ENCODE assay signal across 8 cellular contexts in the genomic region with DNA sequence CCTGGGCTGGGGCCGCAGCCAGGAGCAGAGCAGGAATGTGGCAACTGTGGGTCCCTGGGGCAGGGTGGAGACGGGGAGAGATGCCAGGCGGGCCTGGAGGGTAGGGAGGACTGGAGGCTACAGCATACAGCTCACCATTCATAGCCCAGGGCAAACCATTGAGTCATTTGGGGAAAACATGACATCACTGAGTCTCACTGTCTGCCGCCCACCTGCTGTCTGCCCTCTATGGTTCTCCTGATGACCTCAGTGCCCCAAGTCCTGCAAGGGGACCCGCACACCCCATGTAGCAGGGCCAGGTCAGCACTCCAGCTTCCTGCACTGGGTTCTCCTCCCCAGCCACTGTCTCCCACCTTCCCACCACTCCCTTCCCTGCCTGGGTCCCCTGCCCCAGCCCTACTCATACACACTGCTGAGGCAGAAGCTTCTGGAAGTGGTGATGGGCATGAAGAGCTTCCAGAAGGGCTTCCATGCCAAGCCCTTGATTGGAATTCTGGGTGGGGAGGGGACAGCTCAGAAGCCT. TPM values are rescaled to one million over a fixed set of nuclear protein-coding genes. Genes with fewer than 3 reads are reported as not detected.
DNase-seq lines count a peak whose midpoint lies in the region; ATAC-seq, FAIRE-seq and TF ChIP-seq lines count a peak whose summit lies in the region.

No MANE protein-coding gene starts in this region.

- ATAC-seq in GM21529 (IDR thresholded peaks at IDR 0.05; ENCODE audit: unreplicated experiment) (peak; percentile 64), PC-3 (peak; percentile 11)
- no peak for ATAC-seq in CD4-positive, alpha-beta T cell (ENCODE audit: poor library complexity)

- dilution Hi-C loops in endothelial cell of umbilical vein (cut with MboI; ENCODE audit: extremely low pct_ligation_motif_present, low sequenced_read_pairs), result no loop called here

- no peaks in the 10 kb centered on the region for H3K9me2 ChIP-seq in PC-3 (replicated peaks; ENCODE audit: low read length)

- H3K27ac ChIP-seq in PC-3 (ENCODE audit: low read length), result peak overlapping the region; percentile 89
- peak overlapping the region; percentile 16 for H3K27ac ChIP-seq in endothelial cell of umbilical vein (ENCODE audit: insufficient read depth, low read depth, low read length)
- no peak overlapping the region for H3K27ac ChIP-seq in CD4-positive, alpha-beta T cell (ENCODE audit: low read depth, low read length)

- H3K9me3 ChIP-seq in PC-3 (ENCODE audit: low read length) (no peaks in the 10 kb centered on the region), endothelial cell of umbilical vein (replicated peaks; ENCODE audit: control insufficient read depth, insufficient read depth, low read length) (no peaks in the 10 kb centered on the region)
- no peaks in the 10 kb centered on the region for H3K9me3 ChIP-seq in CD4-positive, alpha-beta T cell (ENCODE audit: control insufficient read depth, low read length)

- no peaks in the 10 kb centered on the region for H3K27me3 Mint-ChIP-seq in CD4-positive, alpha-beta T cell

- H2AFZ ChIP-seq in PC-3 (ENCODE audit: low read length) (no peak overlapping the region), endothelial cell of umbilical vein (ENCODE audit: low read depth, low read length) (no peak overlapping the region)

- H3K9ac ChIP-seq in PC-3 (ENCODE audit: low read length) (no peak overlapping the region), endothelial cell of umbilical vein (replicated peaks; ENCODE audit: extremely low read depth, insufficient read depth, low read length) (no peak overlapping the region)

- no peaks in the 10 kb centered on the region for H3K36me3 Mint-ChIP-seq in CD4-positive, alpha-beta T cell (ENCODE audit: low read depth)

- no peaks in the 10 kb centered on the region for H3K27me3 ChIP-seq in PC-3 (ENCODE audit: low read length)
- H3K27me3 ChIP-seq in endothelial cell of umbilical vein (ENCODE audit: control insufficient read depth in 2 of 2, insufficient read depth in 2 of 2, low read length in 2 of 2), result no peaks in the 10 kb centered on the region
- no peaks in the 10 kb centered on the region for H3K27me3 ChIP-seq in CD4-positive, alpha-beta T cell (ENCODE audit: control insufficient read depth, insufficient read depth, low read length)

- peak; percentile 55 for FAIRE-seq in endothelial cell of umbilical vein (lab: Jason Lieb, UNC)

- H3K4me3 ChIP-seq in PC-3 (ENCODE audit: low read length) (no peak overlapping the region), endothelial cell of umbilical vein (replicated peaks in 1 of 3; ENCODE audit: insufficient read depth in 1 of 3, low read depth in 1 of 3, low read length in 3 of 3) (no peak overlapping the region)

- H4K20me1 ChIP-seq in PC-3 (ENCODE audit: low read length) (no peaks in the 10 kb centered on the region), endothelial cell of umbilical vein (replicated peaks; ENCODE audit: control insufficient read depth, extremely low read depth, insufficient read depth, low read length) (no peaks in the 10 kb centered on the region)

- H3K79me2 ChIP-seq in PC-3 (ENCODE audit: low read length), result peaks cover 83% of the 10 kb centered on the region
- H3K79me2 ChIP-seq in endothelial cell of umbilical vein (ENCODE audit: control insufficient read depth, insufficient read depth, low read length), result peaks cover 13% of the 10 kb centered on the region

- intact Hi-C loops in PC-3 (cut with micrococcal nuclease) (loop anchor here (5.0 kb wide), 1 partner anchor 53 kb away; no protein-coding TSS in a partner anchor), endothelial cell of umbilical vein (cut with micrococcal nuclease) (loop anchor here (5.0 kb wide), 1 partner anchor 358 kb away; no protein-coding TSS in a partner anchor)
- intact Hi-C loops in CD4-positive, alpha-beta T cell (cut with DNase I, micrococcal nuclease), result no loop called here

- no peak for TF ChIP-seq POLR2A in endothelial cell of umbilical vein (IDR thresholded peaks at IDR 0.05; ENCODE audit: low read depth, low read length)

- no peak overlapping the region for H3K27ac Mint-ChIP-seq in CD4-positive, alpha-beta T cell

- no peaks in the 10 kb centered on the region for H3K4me1 Mint-ChIP-seq in CD4-positive, alpha-beta T cell (ENCODE audit: low read depth)

- TF ChIP-seq CTCF in PC-3 (conservative IDR thresholded peaks at IDR 0.05; ENCODE audit: low read depth, low read length), result no peak
- no peak for TF ChIP-seq CTCF in endothelial cell of umbilical vein (IDR thresholded peaks at IDR 0.05; ENCODE audit: extremely low read depth in 1 of 2, insufficient read depth in 1 of 2, low read depth in 1 of 2, low read length in 2 of 2)
- no peak for TF ChIP-seq CTCF in CD4-positive, alpha-beta T cell (IDR thresholded peaks at IDR 0.05)

- no peaks in the 10 kb centered on the region for H3K9me3 Mint-ChIP-seq in CD4-positive, alpha-beta T cell

- H3K4me1 ChIP-seq in PC-3 (ENCODE audit: insufficient read depth, low read length) (peaks cover 76% of the 10 kb centered on the region), endothelial cell of umbilical vein (ENCODE audit: control insufficient read depth, extremely low read depth, insufficient read depth, low read length) (peaks cover 44% of the 10 kb centered on the region)

- BruUV-seq in PC-3 (replicated peaks; lab: Mats Ljungman, UMichigan) (no TSS peak), endothelial cell of umbilical vein (replicated peaks; lab: Mats Ljungman, UMichigan) (no TSS peak)

- CTCF ChIA-PET in PC-3 (lab: Charles Lee) (interaction anchor here (1.1 to 1.7 kb wide), 2 partner anchors 17 to 78 kb away, joined by 3 read pairs; no protein-coding TSS in a partner anchor), endothelial cell of umbilical vein (lab: Charles Lee) (interaction anchor here (1.3 to 7.2 kb wide), 4 partner anchors 11 to 78 kb away, joined by 3 to 57 read pairs (median 32); a partner anchor contains a TSS)
- CTCF ChIA-PET in CD4-positive, alpha-beta T cell (lab: Charles Lee), result no interaction called here

- H3K4me2 ChIP-seq in PC-3 (ENCODE audit: low read length) (peak overlapping the region; percentile 71), endothelial cell of umbilical vein (ENCODE audit: insufficient read depth, low read length) (no peak overlapping the region)

- POLR2A ChIA-PET in PC-3 (lab: Charles Lee; ENCODE audit: unreplicated experiment), result interaction anchor here (0.6 kb wide), 1 partner anchor 20 kb away, joined by 3 read pairs; no protein-coding TSS in a partner anchor
- POLR2A ChIA-PET in endothelial cell of umbilical vein (lab: Charles Lee), result no interaction called here
- POLR2A ChIA-PET in CD4-positive, alpha-beta T cell (lab: Charles Lee), result no interaction called here

- peaks cover 6% of the 10 kb centered on the region for H3F3A ChIP-seq in PC-3 (ENCODE audit: low read length, unreplicated experiment)

- DNase-seq in PC-3, result peak; percentile 73
- DNase-seq in endothelial cell of umbilical vein (ENCODE audit: low read depth, low spot score), result peak; percentile 45
- DNase-seq in stimulated activated CD4-positive, alpha-beta T cell treated with anti-CD3 and anti-CD28 coated beads, Interleukin-12 subunit alpha, Interleukin-12 subunit beta, amount 100 ng/mL, for 4 hours, result peak; percentile 31
- DNase-seq in cerebellar cortex (ENCODE audit: low spot score), result no peak
- DNase-seq in NCI-H2029 (lab: John Stamatoyannopoulos, UW), result no peak
- no peak for DNase-seq in GF-D8 (lab: John Stamatoyannopoulos, UW)
- no peak for DNase-seq in CD4-positive, alpha-beta T cell

- no peaks in the 10 kb centered on the region for H3K36me3 ChIP-seq in PC-3 (ENCODE audit: low read depth, low read length)
- no peaks in the 10 kb centered on the region for H3K36me3 ChIP-seq in endothelial cell of umbilical vein (ENCODE audit: control insufficient read depth in 2 of 2, extremely low read depth in 1 of 2, insufficient read depth in 2 of 2, low read length in 2 of 2)

- H3K4me3 Mint-ChIP-seq in CD4-positive, alpha-beta T cell, result no peak overlapping the region

- no peaks in the 10 kb centered on the region for H3K9me1 ChIP-seq in endothelial cell of umbilical vein (replicated peaks; ENCODE audit: control insufficient read depth, extremely low read depth, insufficient read depth, low read length)

TF ChIP-seq in endothelial cell of umbilical vein, 7 proteins besides CTCF, POLR2A, EP300 and RAD21:
- no peak for TF ChIP-seq JUN (IDR thresholded peaks at IDR 0.05; ENCODE audit: borderline replicate concordance, insufficient read depth, insufficient read length, low read depth)
- peak; percentile 28 for TF ChIP-seq FOS (IDR thresholded peaks at IDR 0.05; ENCODE audit: borderline replicate concordance, insufficient read depth, low read length)

RNA-seq across cellular contexts. Expression of a gene that starts 10.4 kb away (rescaled TPM):
- total RNA-seq in PC-3 (2014; rRNA removed) (12.7 and 17.0 TPM in 2 replicates), endothelial cell of umbilical vein (10.0 and 11.5 TPM in 2 replicates)
- 5.5 and 6.0 TPM in 2 replicates for polyA plus RNA-seq in endothelial cell of umbilical vein
- 5.4 and 5.5 TPM in 2 replicates for polyA plus RNA-seq in endothelial cell of umbilical vein (2011; cell fraction: cytosol; rRNA removed)
- polyA plus RNA-seq in endothelial cell of umbilical vein (2011; cell fraction: nucleus; rRNA removed), result 4.6 TPM in 2 replicates
- polyA plus RNA-seq in endothelial cell of umbilical vein (2012), result 6.2 and 6.4 TPM in 2 replicates
- 11.7 and 12.7 TPM in 2 replicates for polyA minus RNA-seq in endothelial cell of umbilical vein
- 10.8 TPM for polyA minus RNA-seq in endothelial cell of umbilical vein (2011; cell fraction: cytosol; rRNA and poly(A)+ RNA removed)
- 4.2 and 4.7 TPM in 2 replicates for polyA minus RNA-seq in endothelial cell of umbilical vein (2011; cell fraction: nucleus; rRNA and poly(A)+ RNA removed)
- total RNA-seq in CD4-positive, alpha-beta T cell, result not detected

Comparison
In these comparisons a context has a peak if more than half of its experiments do, and no peak if none do; other contexts are left out.
1. DNase-seq: peak in PC-3 (single experiment), endothelial cell of umbilical vein (single experiment) and stimulated activated CD4-positive, alpha-beta T cell treated with anti-CD3 and anti-CD28 coated beads, Interleukin-12 subunit alpha, Interleukin-12 subunit beta, amount 100 ng/mL, for 4 hours (single experiment); none in cerebellar cortex (single experiment), NCI-H2029 (single experiment), GF-D8 (single experiment) and CD4-positive, alpha-beta T cell (0 of 10).
2. RNA of a gene that starts 10.4 kb away (total RNA-seq): 12.7 to 17.0 TPM in PC-3 and 10.0 to 11.5 TPM in endothelial cell of umbilical vein; not detected in CD4-positive, alpha-beta T cell; every median in the first group is over 10 times any median in the second.
3. intact Hi-C loops: an anchor here in PC-3 (5.0 kb wide) and endothelial cell of umbilical vein (5.0 kb wide); none called in CD4-positive, alpha-beta T cell.